In the genomic region with DNA sequence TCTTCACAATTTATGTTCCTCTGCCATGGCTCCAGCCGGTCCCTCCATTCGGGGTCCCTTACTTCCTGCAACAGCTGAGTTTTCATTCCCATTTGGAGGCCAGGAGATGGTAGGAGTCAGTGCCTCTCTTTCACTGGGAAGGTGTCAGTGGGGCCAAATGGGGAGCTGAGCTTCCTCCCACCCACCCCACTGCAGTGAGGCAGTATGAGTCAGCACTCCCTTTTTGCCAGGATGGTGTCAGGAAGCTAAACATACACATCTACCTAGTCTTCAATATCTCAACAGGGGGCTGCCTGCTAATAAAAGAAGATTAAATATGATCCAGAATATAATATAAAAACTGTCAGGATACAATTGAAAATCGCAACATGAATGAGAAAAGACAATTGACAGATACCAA, we compare ENCODE assay signal across 32 cellular contexts. TPM values are rescaled to one million over a fixed set of nuclear protein-coding genes. Genes with fewer than 3 reads are reported as not detected.
DNase-seq lines count a peak whose midpoint lies in the region; ATAC-seq, FAIRE-seq and TF ChIP-seq lines count a peak whose summit lies in the region.
"Had no signal": no experiment of that assay in that cellular context is flagged by ENCODE, and none has a peak within 500 bp of the region (broad histone marks: within the 10 kb centered on the region; RNA-seq: fewer than 3 reads in every experiment).

No MANE protein-coding gene starts in this region.

- peak; percentile 13 for DNase-seq in GM03348 (ENCODE audit: low spot score)
- peak; percentile 13 for DNase-seq in NCI-H69 (lab: John Stamatoyannopoulos, UW)
- peak; percentile 55 for DNase-seq in bronchial epithelial cell (ENCODE audit: low read depth)
- DNase-seq in mesenchymal stem cell, result peak; percentile 12
- no peak for DNase-seq in activated CD4-positive, alpha-beta T cell treated with anti-CD3 and anti-CD28 coated beads for 1 hour
- DNase-seq in hypothalamus (lab: John Stamatoyannopoulos, UW), result no peak
- no peak for DNase-seq in gastrocnemius medialis
- no peak for DNase-seq in NCI-H1694 (lab: John Stamatoyannopoulos, UW)
- DNase-seq: activated CD4-positive, alpha-beta T cell treated with anti-CD3 and anti-CD28 coated beads, Interleukin-2, amount 50 U/mL, for 1 hour; activated gamma-delta T cell; activated naive CD8-positive, alpha-beta T cell treated with anti-CD3 and anti-CD28 coated beads, Interleukin-2, amount 10 ng/mL, durations not matched to agents 7 days and 5 days; activated T-cell treated with anti-CD3 and anti-CD28 coated beads, Interleukin-2, amount 50 U/mL, for 4 hours; dermis blood vessel endothelial cell; endodermal cell; left cardiac atrium; NCI-H1092 treated with DMSO at 0.1 percent for 48 hours; NCI-H187 treated with DMSO at 0.1 percent for 48 hours; NCI-H526; pancreas; stimulated activated naive B cell treated with anti-CD40 and anti-IgM and Interleukin-4, amounts not matched to agents 10 μg/mL and 1 μg/mL and 100 μg/mL, for 72 hours; upper lobe of left lung had no signal

- TF ChIP-seq POLR2A in gastrocnemius medialis (IDR thresholded peaks at IDR 0.05), result no peak

- H2AFZ ChIP-seq in mesenchymal stem cell (ENCODE audit: low read depth, low read length), result no peak overlapping the region
- H2AFZ ChIP-seq: hepatocyte, neural progenitor cell had no signal

- no peak for TF ChIP-seq CTCF in bronchial epithelial cell (IDR thresholded peaks at IDR 0.05; ENCODE audit: insufficient read depth, low read length, severe bottlenecking)
- no peak for TF ChIP-seq CTCF in gastrocnemius medialis (IDR thresholded peaks at IDR 0.05 in 4 of 5, conservative IDR thresholded peaks at IDR 0.05 in 1 of 5)

- H3K4ac ChIP-seq in mesenchymal stem cell (ENCODE audit: low read depth in 1 of 2, low read length in 2 of 2), result no peak overlapping the region

- H3K27me3 ChIP-seq in bronchial epithelial cell (ENCODE audit: control insufficient read depth, insufficient read depth, low read length), result peaks cover 4% of the 10 kb centered on the region
- H3K27me3 ChIP-seq in mesenchymal stem cell (ENCODE audit: control insufficient read depth in 1 of 2, insufficient read depth in 1 of 2, low read length in 2 of 2), result peaks cover 0 to 9% of the 10 kb centered on the region in 2 experiments
- no peaks in the 10 kb centered on the region for H3K27me3 ChIP-seq in gastrocnemius medialis
- H3K27me3 ChIP-seq: BLaER1, hepatocyte, neural progenitor cell, pancreas, upper lobe of left lung had no signal

- H3K36me3 ChIP-seq in bronchial epithelial cell (ENCODE audit: control insufficient read depth, insufficient read depth, low read length) (no peaks in the 10 kb centered on the region), mesenchymal stem cell (ENCODE audit: control insufficient read depth in 1 of 2, insufficient read depth in 2 of 2, low read depth in 1 of 2, low read length in 2 of 2) (no peaks in the 10 kb centered on the region), gastrocnemius medialis (no peaks in the 10 kb centered on the region)
- H3K36me3 ChIP-seq: BLaER1, neural progenitor cell, pancreas, upper lobe of left lung had no signal

- intact Hi-C loops in gastrocnemius medialis (cut with DNase I; ENCODE audit: low total_unique reads), result no loop called here

- H3K23ac ChIP-seq in mesenchymal stem cell (ENCODE audit: low read length in 2 of 2), result no peak overlapping the region

- no peak for ATAC-seq in gastrocnemius medialis
- ATAC-seq: activated T-cell treated with anti-CD3 and anti-CD28 coated beads, Interleukin-2, amount 50 U/mL, for 4 hours; esophagus mucosa; GM23338; pancreas; stimulated activated naive B cell treated with anti-CD40 and anti-IgM and Interleukin-4, amounts not matched to agents 10 μg/mL and 1 μg/mL and 100 μg/mL, for 72 hours had no signal

- H3K14ac ChIP-seq in mesenchymal stem cell (ENCODE audit: low read length in 2 of 2), result no peak overlapping the region

- no peak overlapping the region for H3K9ac ChIP-seq in mesenchymal stem cell (ENCODE audit: low read length)
- H3K9ac ChIP-seq: BLaER1, neural progenitor cell had no signal

- H2BK15ac ChIP-seq in mesenchymal stem cell (ENCODE audit: low read depth, poor library complexity, severe bottlenecking), result no peak overlapping the region

- H2BK5ac ChIP-seq in mesenchymal stem cell (ENCODE audit: low read depth, low read length, poor library complexity, severe bottlenecking), result no peak overlapping the region

- H3K4me3 ChIP-seq in bronchial epithelial cell (ENCODE audit: low read depth, low read length) (no peak overlapping the region), mesenchymal stem cell (ENCODE audit: insufficient read depth in 1 of 2, low read depth in 1 of 2, low read length in 2 of 2) (no peak overlapping the region), gastrocnemius medialis (no peak overlapping the region)
- H3K4me3 ChIP-seq: BLaER1, GM23338, hepatocyte, neural progenitor cell, pancreas, upper lobe of left lung had no signal

- H3K4me1 ChIP-seq in mesenchymal stem cell (ENCODE audit: control insufficient read depth, insufficient read depth, low read depth, low read length), result no peaks in the 10 kb centered on the region
- H3K4me1 ChIP-seq in gastrocnemius medialis, result peaks cover 0 to 8% of the 10 kb centered on the region in 2 donors
- H3K4me1 ChIP-seq: BLaER1, neural progenitor cell, pancreas, upper lobe of left lung had no signal

- H3K27ac ChIP-seq in mesenchymal stem cell (ENCODE audit: low read length, poor library complexity, severe bottlenecking) (no peak overlapping the region), gastrocnemius medialis (no peak overlapping the region)
- H3K27ac ChIP-seq: BLaER1, hepatocyte, neural progenitor cell, pancreas, upper lobe of left lung had no signal

- no peaks in the 10 kb centered on the region for H3K79me1 ChIP-seq in mesenchymal stem cell (replicated peaks; ENCODE audit: low read length, poor library complexity, severe bottlenecking)

- WGBS in mesenchymal stem cell, result 100% methylated on average over 2 of the region's 3 CpGs

- no peaks in the 10 kb centered on the region for H3K9me3 ChIP-seq in mesenchymal stem cell (ENCODE audit: control insufficient read depth, low read length)
- H3K9me3 ChIP-seq in gastrocnemius medialis, result no peaks in the 10 kb centered on the region
- H3K9me3 ChIP-seq: pancreas, upper lobe of left lung had no signal

- H2AK5ac ChIP-seq in mesenchymal stem cell (ENCODE audit: low read length, severe bottlenecking), result no peak overlapping the region

- H4K8ac ChIP-seq in mesenchymal stem cell (ENCODE audit: low read length), result no peak overlapping the region

- no peak overlapping the region for H4K91ac ChIP-seq in mesenchymal stem cell (ENCODE audit: low read length)

- no peak for FAIRE-seq in bronchial epithelial cell (lab: Jason Lieb, UNC)
- FAIRE-seq: G401.6, pancreas, RCC 7860 had no signal

- no peak overlapping the region for H3K4me2 ChIP-seq in mesenchymal stem cell (ENCODE audit: low read length, poor library complexity, severe bottlenecking)
- H3K4me2 ChIP-seq: BLaER1, GM23338, hepatocyte, neural progenitor cell had no signal

- peak overlapping the region in 1 of 2 experiments; percentile 70 for H2BK12ac ChIP-seq in mesenchymal stem cell (ENCODE audit: low read length in 2 of 2)

- in situ Hi-C loops in gastrocnemius medialis (cut with MboI; ENCODE audit: low sequenced_read_pairs in 4 of 4), result no loop called here

- H2BK120ac ChIP-seq in mesenchymal stem cell (ENCODE audit: low read depth, low read length), result no peak overlapping the region

- H3K18ac ChIP-seq in mesenchymal stem cell (ENCODE audit: low read depth in 1 of 2, low read length in 2 of 2), result no peak overlapping the region

RNA-seq across cellular contexts. Expression of gene ACTC1, which starts 12.7 kb away (rescaled TPM):
- total RNA-seq in bronchial epithelial cell, result not detected in 2 replicates
- 0.11 TPM for polyA plus RNA-seq in mesenchymal stem cell (2013, experiment 1 of 2)
- 0.11 TPM for polyA plus RNA-seq in mesenchymal stem cell (2013, experiment 2 of 2)
- total RNA-seq in gastrocnemius medialis, result 100 to 1,000 TPM in 1 of 4 donors, 10 to 100 TPM in 2, 1 to 10 TPM in 1; 5.6 to 449 (median 78.0) TPM
- total RNA-seq: activated naive CD8-positive, alpha-beta T cell treated with anti-CD3 and anti-CD28 coated beads, Interleukin-2, amount 10 ng/mL, durations not matched to agents 7 days and 5 days; activated T-cell treated with anti-CD3 and anti-CD28 coated beads, Interleukin-2, amount 50 U/mL, for 4 hours; dermis blood vessel endothelial cell; renal cortical epithelial cell; upper lobe of left lung had no signal
- polyA plus RNA-seq: IgD-negative memory B cell had no signal

RNA-seq across cellular contexts. Expression of gene GJD2, which starts 53.2 kb away (rescaled TPM):
- not detected in 2 replicates for total RNA-seq in bronchial epithelial cell
- not detected for polyA plus RNA-seq in mesenchymal stem cell (2013, experiment 1 of 2)
- not detected for polyA plus RNA-seq in mesenchymal stem cell (2013, experiment 2 of 2)
- not detected for total RNA-seq in gastrocnemius medialis
- total RNA-seq: activated naive CD8-positive, alpha-beta T cell treated with anti-CD3 and anti-CD28 coated beads, Interleukin-2, amount 10 ng/mL, durations not matched to agents 7 days and 5 days; activated T-cell treated with anti-CD3 and anti-CD28 coated beads, Interleukin-2, amount 50 U/mL, for 4 hours; dermis blood vessel endothelial cell; endodermal cell; esophagus mucosa; renal cortical epithelial cell; skeletal muscle tissue; upper lobe of left lung had no signal
- polyA plus RNA-seq: AG04450, hepatocyte, IgD-negative memory B cell had no signal

Comparison
In these comparisons a context has a peak if more than half of its experiments do, and no peak if none do; other contexts are left out.
1. DNase-seq: peak in GM03348 (single experiment), NCI-H69 (single experiment), bronchial epithelial cell (single experiment) and mesenchymal stem cell (single experiment); none in activated CD4-positive, alpha-beta T cell treated with anti-CD3 and anti-CD28 coated beads for 1 hour (single experiment), hypothalamus (0 of 51), gastrocnemius medialis (0 of 2) and NCI-H1694 (single experiment).